ENCODE assay signal across 26 cellular contexts in the genomic region with DNA sequence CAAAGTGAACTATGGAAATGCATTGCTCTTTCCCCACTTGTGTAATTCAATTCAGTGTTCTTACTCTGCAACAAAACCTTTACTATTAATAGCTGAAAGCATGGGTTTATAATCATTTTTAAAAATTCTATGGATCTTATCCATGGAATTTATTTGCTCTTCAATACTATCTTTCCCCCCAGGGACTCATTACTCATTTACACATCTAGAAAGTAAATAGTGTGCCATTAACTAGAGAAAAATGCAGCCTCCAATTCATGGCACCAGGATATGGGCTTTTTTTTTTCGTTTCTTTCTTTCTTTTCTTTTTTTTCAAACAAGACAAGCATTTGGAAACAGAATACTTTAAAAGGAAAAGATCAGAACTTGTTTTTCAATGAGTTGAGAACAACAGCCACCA.
DNase-seq lines count a peak whose midpoint lies in the region; ATAC-seq and TF ChIP-seq lines count a peak whose summit lies in the region.
"Had no signal": no experiment of that assay in that cellular context is flagged by ENCODE, and none has a peak within 500 bp of the region (broad histone marks: within the 10 kb centered on the region; RNA-seq: fewer than 3 reads in every experiment).

No MANE protein-coding gene starts in this region.

- H3K4me1 Mint-ChIP-seq in osteocyte (ENCODE audit: unreplicated experiment) = peaks cover 17% of the 10 kb centered on the region
- no peaks in the 10 kb centered on the region for H3K4me1 Mint-ChIP-seq in CD4-positive, alpha-beta memory T cell
- H3K4me1 Mint-ChIP-seq: activated CD4-positive, alpha-beta T cell treated with anti-CD3 and anti-CD28 coated beads for 36 hours; activated T-helper 17 cell treated with anti-CD3 and anti-CD28 coated beads, Interleukin-2, amount 50 U/mL, for 72 hours; naive thymus-derived CD8-positive, alpha-beta T cell had no signal

- TF ChIP-seq CTCF in PC-3 (conservative IDR thresholded peaks at IDR 0.05; ENCODE audit: low read depth, low read length) (no peak), osteocyte (IDR thresholded peaks at IDR 0.05) (no peak)

- no peak; the same call in 1 of the 2 replicates for ATAC-seq in PC-3
- ATAC-seq in GM21528 (IDR thresholded peaks at IDR 0.05; ENCODE audit: low FRiP score, unreplicated experiment) = no peak
- ATAC-seq: activated CD4-positive, alpha-beta T cell treated with anti-CD3 and anti-CD28 coated beads for 36 hours; activated CD8-positive, alpha-beta T cell treated with anti-CD3 and anti-CD28 coated beads, Interleukin-2, amount 10 ng/mL, durations not matched to agents 7 days and 5 days; activated T-helper 17 cell treated with anti-CD3 and anti-CD28 coated beads, Interleukin-2, amount 50 U/mL, for 72 hours; effector memory CD8-positive, alpha-beta T cell; K562; naive thymus-derived CD8-positive, alpha-beta T cell had no signal

- H3K27me3 ChIP-seq in HUES48 (ENCODE audit: control insufficient read depth, insufficient read depth, low read length) (no peaks in the 10 kb centered on the region), PC-3 (ENCODE audit: low read length) (no peaks in the 10 kb centered on the region)
- H3K27me3 ChIP-seq in CD4-positive, alpha-beta memory T cell (ENCODE audit: insufficient read depth, low read length) = no peaks in the 10 kb centered on the region
- H3K27me3 ChIP-seq: Peyer's patch had no signal

- no TSS peak for BruUV-seq in PC-3 (replicated peaks; lab: Mats Ljungman, UMichigan)

- H3K4me3 ChIP-seq in HUES48 (ENCODE audit: low read depth, low read length) (no peak overlapping the region), PC-3 (ENCODE audit: low read length) (no peak overlapping the region)
- no peak overlapping the region for H3K4me3 ChIP-seq in CD4-positive, alpha-beta memory T cell (ENCODE audit: low read length in 2 of 2)
- H3K4me3 ChIP-seq: K562, Peyer's patch had no signal

- H3F3A ChIP-seq in PC-3 (ENCODE audit: low read length, unreplicated experiment) = no peaks in the 10 kb centered on the region

- no peaks in the 10 kb centered on the region for H3K9me2 ChIP-seq in PC-3 (replicated peaks; ENCODE audit: low read length)

- H3K27me3 Mint-ChIP-seq in osteocyte (ENCODE audit: unreplicated experiment) = no peaks in the 10 kb centered on the region
- no peaks in the 10 kb centered on the region for H3K27me3 Mint-ChIP-seq in CD4-positive, alpha-beta memory T cell
- H3K27me3 Mint-ChIP-seq: activated CD4-positive, alpha-beta T cell treated with anti-CD3 and anti-CD28 coated beads for 36 hours; activated T-helper 17 cell treated with anti-CD3 and anti-CD28 coated beads, Interleukin-2, amount 50 U/mL, for 72 hours; naive thymus-derived CD8-positive, alpha-beta T cell had no signal

- CTCF ChIA-PET in PC-3 (lab: Charles Lee) = no interaction called here
- CTCF ChIA-PET in CD4-positive, alpha-beta memory T cell (lab: Charles Lee; ENCODE audit: partially characterized antibody) = no interaction called here

- no peaks in the 10 kb centered on the region for H4K20me1 ChIP-seq in PC-3 (ENCODE audit: low read length)

- DNase-seq in PC-3 (peak; percentile 3), kidney tubule cell (ENCODE audit: low spot score) (peak; percentile 57), renal cortical epithelial cell (ENCODE audit: low read depth) (peak; percentile 82), osteocyte (ENCODE audit: extremely low spot score, unreplicated experiment) (no peak), ecto neural progenitor cell (ENCODE audit: low spot score) (no peak)
- DNase-seq in CD4-positive, alpha-beta memory T cell = no peak
- DNase-seq: activated CD4-positive, alpha-beta T cell treated with anti-CD3 and anti-CD28 coated beads for 36 hours; activated CD8-positive, alpha-beta T cell treated with anti-CD3 and anti-CD28 coated beads, Interleukin-2, amount 10 ng/mL, durations not matched to agents 7 days and 5 days; activated naive CD4-positive, alpha-beta T cell treated with anti-CD3 and anti-CD28 coated beads, Interleukin-2, amount 50 U/mL, for 16 hours; amygdala; effector memory CD8-positive, alpha-beta T cell; foreskin fibroblast; head of caudate nucleus; naive thymus-derived CD8-positive, alpha-beta T cell; NCI-H1048; NCI-H187; NCI-H526; Peyer's patch; SHP77 treated with DMSO at 0.1 percent for 48 hours; small intestine; stimulated activated naive CD4-positive, alpha-beta T cell treated with Interleukin-2 at 50 U/mL for 16 hours had no signal

- H3K9ac ChIP-seq in HUES48 (ENCODE audit: low read depth, low read length) = no peak overlapping the region
- no peak overlapping the region for H3K9ac ChIP-seq in PC-3 (ENCODE audit: low read length)

- H3K36me3 ChIP-seq in HUES48 (ENCODE audit: control insufficient read depth, insufficient read depth, low read length) = no peaks in the 10 kb centered on the region
- H3K36me3 ChIP-seq in PC-3 (ENCODE audit: low read depth, low read length) = no peaks in the 10 kb centered on the region
- no peaks in the 10 kb centered on the region for H3K36me3 ChIP-seq in CD4-positive, alpha-beta memory T cell (ENCODE audit: insufficient read depth, low read length)
- H3K36me3 ChIP-seq: Peyer's patch had no signal

- H2AFZ ChIP-seq in PC-3 (ENCODE audit: low read length) = no peak overlapping the region

- no peak overlapping the region for H3K27ac Mint-ChIP-seq in osteocyte (ENCODE audit: unreplicated experiment)
- H3K27ac Mint-ChIP-seq in CD4-positive, alpha-beta memory T cell = no peak overlapping the region
- H3K27ac Mint-ChIP-seq: activated CD4-positive, alpha-beta T cell treated with anti-CD3 and anti-CD28 coated beads for 36 hours; activated CD8-positive, alpha-beta T cell treated with anti-CD3 and anti-CD28 coated beads, Interleukin-2, amount 10 ng/mL, durations not matched to agents 7 days and 5 days; activated T-helper 17 cell treated with anti-CD3 and anti-CD28 coated beads, Interleukin-2, amount 50 U/mL, for 72 hours; effector memory CD8-positive, alpha-beta T cell; naive thymus-derived CD8-positive, alpha-beta T cell; T-helper 2 cell treated with Interferon-gamma antibody and Interleukin-4, amounts not matched to agents 5 μg/mL and 100 μg/mL, for 36 hours had no signal

- H3K4me3 Mint-ChIP-seq in osteocyte (ENCODE audit: unreplicated experiment) = no peak overlapping the region
- no peak overlapping the region for H3K4me3 Mint-ChIP-seq in CD4-positive, alpha-beta memory T cell
- H3K4me3 Mint-ChIP-seq: activated CD4-positive, alpha-beta T cell treated with anti-CD3 and anti-CD28 coated beads for 36 hours; activated CD8-positive, alpha-beta T cell treated with anti-CD3 and anti-CD28 coated beads, Interleukin-2, amount 10 ng/mL, durations not matched to agents 7 days and 5 days; activated T-helper 17 cell treated with anti-CD3 and anti-CD28 coated beads, Interleukin-2, amount 50 U/mL, for 72 hours; effector memory CD8-positive, alpha-beta T cell; naive thymus-derived CD8-positive, alpha-beta T cell; T-helper 2 cell treated with Interferon-gamma antibody and Interleukin-4, amounts not matched to agents 5 μg/mL and 100 μg/mL, for 36 hours had no signal

- H3K9me3 ChIP-seq in HUES48 (ENCODE audit: control insufficient read depth, insufficient read depth, low read length) (no peaks in the 10 kb centered on the region), PC-3 (ENCODE audit: low read length) (no peaks in the 10 kb centered on the region)
- no peaks in the 10 kb centered on the region for H3K9me3 ChIP-seq in CD4-positive, alpha-beta memory T cell (ENCODE audit: control insufficient read depth in 1 of 2, low read length in 2 of 2)
- H3K9me3 ChIP-seq: Peyer's patch had no signal

- H3K9me3 Mint-ChIP-seq in osteocyte (ENCODE audit: unreplicated experiment) = no peaks in the 10 kb centered on the region
- H3K9me3 Mint-ChIP-seq in CD4-positive, alpha-beta memory T cell = no peaks in the 10 kb centered on the region
- H3K9me3 Mint-ChIP-seq: activated T-helper 17 cell treated with anti-CD3 and anti-CD28 coated beads, Interleukin-2, amount 50 U/mL, for 72 hours; effector memory CD8-positive, alpha-beta T cell; naive thymus-derived CD8-positive, alpha-beta T cell; T-helper 2 cell treated with Interferon-gamma antibody and Interleukin-4, amounts not matched to agents 5 μg/mL and 100 μg/mL, for 36 hours had no signal

- H3K4me1 ChIP-seq in HUES48 (ENCODE audit: control insufficient read depth, insufficient read depth, low read length) (peaks cover 10% of the 10 kb centered on the region), PC-3 (ENCODE audit: insufficient read depth, low read length) (peaks cover 7% of the 10 kb centered on the region; the same call in 1 of the 2 replicates)
- H3K4me1 ChIP-seq in CD4-positive, alpha-beta memory T cell (ENCODE audit: insufficient read depth, low read length) = no peaks in the 10 kb centered on the region
- H3K4me1 ChIP-seq: Peyer's patch had no signal

- no peak overlapping the region for H3K4me2 ChIP-seq in PC-3 (ENCODE audit: low read length)

- POLR2A ChIA-PET in PC-3 (lab: Charles Lee; ENCODE audit: unreplicated experiment) = no interaction called here
- POLR2A ChIA-PET in CD4-positive, alpha-beta memory T cell (lab: Charles Lee; ENCODE audit: partially characterized antibody) = no interaction called here

- H3K79me2 ChIP-seq in PC-3 (ENCODE audit: low read length) = no peaks in the 10 kb centered on the region

- H3K27ac ChIP-seq in HUES48 (ENCODE audit: low read depth, low read length) (peak overlapping the region; percentile 72), PC-3 (ENCODE audit: low read length) (no peak overlapping the region)
- H3K27ac ChIP-seq in CD4-positive, alpha-beta memory T cell (ENCODE audit: low read depth, low read length) = no peak overlapping the region
- H3K27ac ChIP-seq: Peyer's patch had no signal

- intact Hi-C loops in PC-3 (cut with micrococcal nuclease) = no loop called here
- intact Hi-C loops in CD4-positive, alpha-beta memory T cell (cut with micrococcal nuclease) = no loop called here

- no peaks in the 10 kb centered on the region for H3K36me3 Mint-ChIP-seq in osteocyte (ENCODE audit: unreplicated experiment)
- no peaks in the 10 kb centered on the region for H3K36me3 Mint-ChIP-seq in CD4-positive, alpha-beta memory T cell
- H3K36me3 Mint-ChIP-seq: naive thymus-derived CD8-positive, alpha-beta T cell had no signal

Comparison
In these comparisons a context has a peak if more than half of its experiments do, and no peak if none do; other contexts are left out.
1. DNase-seq: peak in PC-3 (single experiment), kidney tubule cell (single experiment) and renal cortical epithelial cell (single experiment); none in osteocyte (single experiment), CD4-positive, alpha-beta memory T cell (0 of 5) and ecto neural progenitor cell (single experiment).